8 cellular contexts compared by ENCODE assay signal in the genomic region with DNA sequence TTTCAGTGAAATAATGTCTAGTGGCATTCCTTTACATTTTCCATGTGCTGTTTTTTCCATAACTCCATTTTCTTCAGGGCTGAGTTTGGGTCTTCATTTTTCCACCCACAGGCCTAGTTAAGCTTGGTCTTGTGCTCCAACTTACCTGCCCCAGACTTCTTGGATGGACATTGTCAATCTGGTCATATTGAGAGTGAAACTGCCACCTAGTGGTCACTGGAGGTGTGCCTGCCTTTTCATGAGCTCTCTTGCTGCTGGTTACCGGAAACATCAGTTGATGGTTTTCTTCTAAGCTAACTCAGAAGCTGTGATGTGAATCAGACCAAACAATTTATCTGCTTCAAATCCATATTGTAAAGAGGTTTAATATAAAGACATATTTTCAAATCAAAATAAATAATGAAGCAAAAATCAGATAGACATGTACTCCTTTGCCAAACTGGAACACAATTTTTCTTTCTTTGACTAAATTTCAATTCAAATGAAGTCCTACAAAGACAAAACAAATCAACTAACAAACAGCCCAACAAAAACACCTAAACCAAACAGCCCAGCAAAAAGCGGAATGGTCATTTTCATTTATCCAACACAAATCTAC.
DNase-seq lines count a peak whose midpoint lies in the region; ATAC-seq, FAIRE-seq and TF ChIP-seq lines count a peak whose summit lies in the region.

No MANE protein-coding gene starts in this region.

- H3K4me1 Mint-ChIP-seq in activated T-helper 1 cell treated with anti-CD3 and anti-CD28 coated beads, Interleukin-12 subunit alpha, Interleukin-12 subunit beta, Interleukin-2, Interleukin-4 antibody, amounts not matched to agents 30 ng/mL and 10 ng/mL and 1 ng/mL, durations not matched to agents 14 hours and 24 hours and 36 hours (ENCODE audit: low read depth), result peaks cover 70% of the 10 kb centered on the region

- intact Hi-C loops in Panc1 (cut with micrococcal nuclease; ENCODE audit: unreplicated experiment) (loop anchor here (10.0 kb wide), 1 partner anchor 115 kb away; no protein-coding TSS in a partner anchor), pancreas (cut with DNase I) (loop anchor here in 1 of 3 donors (10.0 kb wide), 1 partner anchor 255 kb away; no protein-coding TSS in a partner anchor)
- intact Hi-C loops in activated T-helper 1 cell treated with anti-CD3 and anti-CD28 coated beads, Interleukin-12 subunit alpha, Interleukin-12 subunit beta, Interleukin-2, Interleukin-4 antibody, amounts not matched to agents 30 ng/mL and 10 ng/mL and 1 ng/mL, durations not matched to agents 14 hours and 24 hours and 36 hours (cut with micrococcal nuclease), result loop anchor here (1.0 to 10.0 kb wide), 8 partner anchors 14 to 923 kb away; partner anchors contain the start of genes FAM98B and SPRED1

- no peak overlapping the region for H3K4me3 ChIP-seq in Panc1 (ENCODE audit: low read depth in 2 of 2, low read length in 2 of 2)
- no peak overlapping the region for H3K4me3 ChIP-seq in fibroblast of villous mesenchyme (ENCODE audit: low read depth, low read length)
- H3K4me3 ChIP-seq in pancreas, result no peak overlapping the region

- CTCF ChIA-PET in Panc1 (lab: Charles Lee), result interaction anchor here (0.6 to 2.3 kb wide), 8 partner anchors 12 to 882 kb away, joined by 3 to 18 read pairs (median 4); no protein-coding TSS in a partner anchor

- ATAC-seq in GM19025 (IDR thresholded peaks at IDR 0.05; ENCODE audit: low read depth, unreplicated experiment), result peak; percentile 43
- ATAC-seq in HG03565 (IDR thresholded peaks at IDR 0.05; ENCODE audit: unreplicated experiment), result peak; percentile 49
- peak; percentile 87 for ATAC-seq in Panc1
- ATAC-seq in pancreas, result peak; percentile 52 to 60 (median 56)

- 53 to 59% methylated on average over 2 of the region's 2 CpGs for WGBS in pancreas, 2 donors

- peak overlapping the region; percentile 43 for H3K4me3 Mint-ChIP-seq in activated T-helper 1 cell treated with anti-CD3 and anti-CD28 coated beads, Interleukin-12 subunit alpha, Interleukin-12 subunit beta, Interleukin-2, Interleukin-4 antibody, amounts not matched to agents 30 ng/mL and 10 ng/mL and 1 ng/mL, durations not matched to agents 14 hours and 24 hours and 36 hours

- H3K36me3 Mint-ChIP-seq in activated T-helper 1 cell treated with anti-CD3 and anti-CD28 coated beads, Interleukin-12 subunit alpha, Interleukin-12 subunit beta, Interleukin-2, Interleukin-4 antibody, amounts not matched to agents 30 ng/mL and 10 ng/mL and 1 ng/mL, durations not matched to agents 14 hours and 24 hours and 36 hours (ENCODE audit: low read depth), result peaks cover 6% of the 10 kb centered on the region

- in situ Hi-C loops in Panc1 (cut with HindIII; ENCODE audit: low pct_unique_long_range_greater_than_20kb, low sequenced_read_pairs), result loop anchor here (25.0 kb wide), 1 partner anchor 237 kb away; the partner anchor contains the start of gene FAM98B

- H3K4me1 ChIP-seq in Panc1 (ENCODE audit: control insufficient read depth, insufficient read depth, low read length) (no peaks in the 10 kb centered on the region; the same call in none of the 2 replicates), pancreas (peaks cover 11 to 21% (median 15%) of the 10 kb centered on the region in 3 donors)

- POLR2A ChIA-PET in Panc1 (lab: Charles Lee), result no interaction called here

- H3K9me3 ChIP-seq in Panc1 (ENCODE audit: control insufficient read depth, insufficient read depth, low read depth, low read length) (no peaks in the 10 kb centered on the region), pancreas (no peaks in the 10 kb centered on the region)

- H3K27me3 ChIP-seq in Panc1 (ENCODE audit: control insufficient read depth, insufficient read depth, low read length) (no peaks in the 10 kb centered on the region), pancreas (no peaks in the 10 kb centered on the region)

- H3K9me3 Mint-ChIP-seq in activated T-helper 1 cell treated with anti-CD3 and anti-CD28 coated beads, Interleukin-12 subunit alpha, Interleukin-12 subunit beta, Interleukin-2, Interleukin-4 antibody, amounts not matched to agents 30 ng/mL and 10 ng/mL and 1 ng/mL, durations not matched to agents 14 hours and 24 hours and 36 hours, result no peaks in the 10 kb centered on the region

- H3K27ac ChIP-seq in Panc1 (ENCODE audit: low read length), result no peak overlapping the region
- H3K27ac ChIP-seq in pancreas, result no peak overlapping the region

- DNase-seq in CD1c-positive myeloid dendritic cell (ENCODE audit: extremely low spot score), result peak; percentile 71
- no peak for DNase-seq in Panc1 (ENCODE audit: low read depth, low spot score)
- peak; percentile 63 for DNase-seq in activated T-helper 1 cell treated with anti-CD3 and anti-CD28 coated beads, Interleukin-12 subunit alpha, Interleukin-12 subunit beta, Interleukin-2, Interleukin-4 antibody, amounts not matched to agents 30 ng/mL and 10 ng/mL and 1 ng/mL, durations not matched to agents 14 hours and 24 hours and 36 hours (ENCODE audit: low spot score)
- DNase-seq in fibroblast of villous mesenchyme (ENCODE audit: low read depth), result peak; percentile 59
- peak in 5 of 6 donors; percentile 40 to 63 (median 49) for DNase-seq in pancreas
- no peak for DNase-seq in DMS79 (lab: John Stamatoyannopoulos, UW)

- H3K27ac Mint-ChIP-seq in activated T-helper 1 cell treated with anti-CD3 and anti-CD28 coated beads, Interleukin-12 subunit alpha, Interleukin-12 subunit beta, Interleukin-2, Interleukin-4 antibody, amounts not matched to agents 30 ng/mL and 10 ng/mL and 1 ng/mL, durations not matched to agents 14 hours and 24 hours and 36 hours, result peak overlapping the region; percentile 76

- no peaks in the 10 kb centered on the region for H3K36me3 ChIP-seq in Panc1 (ENCODE audit: control insufficient read depth, insufficient read depth, low read length)
- H3K36me3 ChIP-seq in pancreas, result no peaks in the 10 kb centered on the region

- peak; percentile 92 for TF ChIP-seq CTCF in Panc1 (IDR thresholded peaks at IDR 0.05)
- peak; percentile 93 for TF ChIP-seq CTCF in fibroblast of villous mesenchyme (IDR thresholded peaks at IDR 0.05; ENCODE audit: insufficient read depth, low read depth, low read length)
- peak; percentile 66 to 88 (median 81) for TF ChIP-seq CTCF in pancreas (IDR thresholded peaks at IDR 0.05)

- no peak for FAIRE-seq in pancreas (lab: Jason Lieb, UNC)

- no TSS peak for BruUV-seq in Panc1 (replicated peaks; lab: Mats Ljungman, UMichigan)

- no peaks in the 10 kb centered on the region for H3K27me3 Mint-ChIP-seq in activated T-helper 1 cell treated with anti-CD3 and anti-CD28 coated beads, Interleukin-12 subunit alpha, Interleukin-12 subunit beta, Interleukin-2, Interleukin-4 antibody, amounts not matched to agents 30 ng/mL and 10 ng/mL and 1 ng/mL, durations not matched to agents 14 hours and 24 hours and 36 hours (ENCODE audit: insufficient read depth)

Comparison
In these comparisons a context has a peak if more than half of its experiments do, and no peak if none do; other contexts are left out.
1. DNase-seq: peak in CD1c-positive myeloid dendritic cell (single experiment), activated T-helper 1 cell treated with anti-CD3 and anti-CD28 coated beads, Interleukin-12 subunit alpha, Interleukin-12 subunit beta, Interleukin-2, Interleukin-4 antibody, amounts not matched to agents 30 ng/mL and 10 ng/mL and 1 ng/mL, durations not matched to agents 14 hours and 24 hours and 36 hours (single experiment), fibroblast of villous mesenchyme (single experiment) and pancreas (5 of 6); none in Panc1 (single experiment) and DMS79 (single experiment).
2. Peak in every context shown above with its lines, with median percentiles within 50 percentile points of each other: ATAC-seq and CTCF ChIP-seq.